Comparison of ENCODE assay signal across 18 cellular contexts in the genomic region with DNA sequence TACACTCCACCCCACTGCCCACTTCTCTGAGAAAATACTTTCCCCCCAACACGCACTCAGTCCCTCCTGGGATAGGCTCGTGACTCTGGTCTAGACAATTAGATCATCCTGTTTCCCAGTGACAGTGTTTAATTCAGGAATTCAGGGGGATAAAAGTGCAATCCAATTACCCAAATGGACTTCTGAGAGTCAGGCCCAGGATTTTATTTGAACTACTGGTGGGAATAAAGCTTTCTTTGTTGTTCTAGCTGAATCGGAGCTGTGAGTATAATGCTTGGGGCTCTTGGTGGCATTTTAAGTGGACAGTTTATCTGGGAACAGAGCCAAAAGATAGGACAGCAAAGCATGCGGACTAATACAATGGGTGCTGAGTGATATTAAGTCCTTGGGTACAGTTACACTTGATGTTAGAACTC.
A peak's percentile ranks its signal among the peaks of the same experiment; 100 is the strongest.
DNase-seq lines count a peak whose midpoint lies in the region; ATAC-seq and TF ChIP-seq lines count a peak whose summit lies in the region.
"Had no signal": no experiment of that assay in that cellular context is flagged by ENCODE, and none has a peak within 500 bp of the region (broad histone marks: within the 10 kb centered on the region; RNA-seq: fewer than 3 reads in every experiment).

No MANE protein-coding gene starts in this region.

- in situ Hi-C loops in SK-MEL-5 (cut with HindIII; ENCODE audit: low pct_unique_long_range_greater_than_20kb, low sequenced_read_pairs), result no loop called here

- no peak overlapping the region for H3K27ac Mint-ChIP-seq in activated CD8-positive, alpha-beta memory T cell treated with anti-CD3 and anti-CD28 coated beads, Interleukin-2, amount 10 ng/mL, durations not matched to agents 7 days and 5 days
- H3K27ac Mint-ChIP-seq: activated CD8-positive, alpha-beta T cell treated with anti-CD3 and anti-CD28 coated beads, Interleukin-2, amount 10 ng/mL, durations not matched to agents 7 days and 5 days; CD4-positive, CD25-positive, alpha-beta regulatory T cell had no signal

- no peaks in the 10 kb centered on the region for H3K9me3 ChIP-seq in heart left ventricle
- H3K9me3 ChIP-seq: left lung had no signal

- CTCF ChIA-PET in activated CD8-positive, alpha-beta memory T cell treated with anti-CD3 and anti-CD28 coated beads, Interleukin-2, amount 10 ng/mL, durations not matched to agents 7 days and 5 days (lab: Charles Lee), result no interaction called here

- no peak for TF ChIP-seq POLR2A in heart left ventricle (IDR thresholded peaks at IDR 0.05)

- no peaks in the 10 kb centered on the region for H3K27me3 Mint-ChIP-seq in activated CD8-positive, alpha-beta memory T cell treated with anti-CD3 and anti-CD28 coated beads, Interleukin-2, amount 10 ng/mL, durations not matched to agents 7 days and 5 days
- H3K27me3 Mint-ChIP-seq: CD4-positive, CD25-positive, alpha-beta regulatory T cell had no signal

- peaks cover 2% of the 10 kb centered on the region for H3K9me3 Mint-ChIP-seq in activated CD8-positive, alpha-beta memory T cell treated with anti-CD3 and anti-CD28 coated beads, Interleukin-2, amount 10 ng/mL, durations not matched to agents 7 days and 5 days (ENCODE audit: low read depth)

- ATAC-seq in heart left ventricle (peak; percentile 83 to 88 (median 86)), GM19452 (IDR thresholded peaks at IDR 0.05; ENCODE audit: unreplicated experiment) (no peak)
- no peak for ATAC-seq in activated CD8-positive, alpha-beta memory T cell treated with anti-CD3 and anti-CD28 coated beads, Interleukin-2, amount 10 ng/mL, durations not matched to agents 7 days and 5 days
- ATAC-seq: activated CD8-positive, alpha-beta T cell treated with anti-CD3 and anti-CD28 coated beads, Interleukin-2, amount 10 ng/mL, durations not matched to agents 7 days and 5 days; left lung had no signal

- H3K4me3 Mint-ChIP-seq in activated CD8-positive, alpha-beta memory T cell treated with anti-CD3 and anti-CD28 coated beads, Interleukin-2, amount 10 ng/mL, durations not matched to agents 7 days and 5 days, result no peak overlapping the region
- H3K4me3 Mint-ChIP-seq: activated CD8-positive, alpha-beta T cell treated with anti-CD3 and anti-CD28 coated beads, Interleukin-2, amount 10 ng/mL, durations not matched to agents 7 days and 5 days; CD4-positive, CD25-positive, alpha-beta regulatory T cell had no signal

- no peaks in the 10 kb centered on the region for H3K27me3 ChIP-seq in heart left ventricle
- H3K27me3 ChIP-seq: left lung had no signal

- H3K27ac ChIP-seq in heart left ventricle, result peak overlapping the region in 5 of 12 donors; percentile 19 to 56 (median 50)
- H3K27ac ChIP-seq: HL-60, left lung had no signal

- H3K4me1 ChIP-seq in heart left ventricle, result peaks cover 0 to 34% (median 0%) of the 10 kb centered on the region in 12 donors
- H3K4me1 ChIP-seq: left lung had no signal

- DNase-seq in NCI-H1417 treated with DMSO at 0.1 percent for 48 hours (lab: John Stamatoyannopoulos, UW) (peak; percentile 18), SK-MEL-5 (ENCODE audit: low read depth, low spot score) (peak; percentile 85), heart left ventricle (peak in 1 of 5 donors; percentile 12), retina (peak; percentile 37), GM19238 (ENCODE audit: insufficient read length, low spot score) (no peak), NCI-H446 (lab: John Stamatoyannopoulos, UW) (no peak)
- no peak for DNase-seq in activated CD8-positive, alpha-beta memory T cell treated with anti-CD3 and anti-CD28 coated beads, Interleukin-2, amount 10 ng/mL, durations not matched to agents 7 days and 5 days
- DNase-seq: activated CD8-positive, alpha-beta T cell treated with anti-CD3 and anti-CD28 coated beads, Interleukin-2, amount 10 ng/mL, durations not matched to agents 7 days and 5 days; activated gamma-delta T cell treated with Interleukin-2 at 50 U/mL for 16 hours; CD4-positive, CD25-positive, alpha-beta regulatory T cell; central memory CD4-positive, alpha-beta T cell; GOT3; hippocampal formation; left lung; NCI-H226 had no signal

- H3K4me3 ChIP-seq in heart left ventricle, result no peak overlapping the region
- H3K4me3 ChIP-seq: left lung, smooth muscle cell had no signal

- H3K36me3 ChIP-seq in heart left ventricle, result no peaks in the 10 kb centered on the region
- H3K36me3 ChIP-seq: left lung had no signal

- H3K36me3 Mint-ChIP-seq in activated CD8-positive, alpha-beta memory T cell treated with anti-CD3 and anti-CD28 coated beads, Interleukin-2, amount 10 ng/mL, durations not matched to agents 7 days and 5 days, result no peaks in the 10 kb centered on the region
- H3K36me3 Mint-ChIP-seq: CD4-positive, CD25-positive, alpha-beta regulatory T cell had no signal

- 5 to 16% (median 8%) methylated on average over 4 of the region's 4 CpGs for WGBS in heart left ventricle, 4 donors

- no peak for TF ChIP-seq CTCF in heart left ventricle (IDR thresholded peaks at IDR 0.05)

- intact Hi-C loops in heart left ventricle (cut with DNase I), result no loop called here

- no peaks in the 10 kb centered on the region for H3K4me1 Mint-ChIP-seq in activated CD8-positive, alpha-beta memory T cell treated with anti-CD3 and anti-CD28 coated beads, Interleukin-2, amount 10 ng/mL, durations not matched to agents 7 days and 5 days
- H3K4me1 Mint-ChIP-seq: CD4-positive, CD25-positive, alpha-beta regulatory T cell had no signal

Comparison
In these comparisons a context has a peak if more than half of its experiments do, and no peak if none do; other contexts are left out.
1. DNase-seq: peak in NCI-H1417 treated with DMSO at 0.1 percent for 48 hours (single experiment), SK-MEL-5 (single experiment) and retina (single experiment); none in GM19238 (single experiment), NCI-H446 (0 of 2) and activated CD8-positive, alpha-beta memory T cell treated with anti-CD3 and anti-CD28 coated beads, Interleukin-2, amount 10 ng/mL, durations not matched to agents 7 days and 5 days (single experiment).
2. ATAC-seq: peak in heart left ventricle (4 of 4); none in activated CD8-positive, alpha-beta memory T cell treated with anti-CD3 and anti-CD28 coated beads, Interleukin-2, amount 10 ng/mL, durations not matched to agents 7 days and 5 days (single experiment) and GM19452 (single experiment).